2 cellular contexts compared by ENCODE assay signal in the genomic region with DNA sequence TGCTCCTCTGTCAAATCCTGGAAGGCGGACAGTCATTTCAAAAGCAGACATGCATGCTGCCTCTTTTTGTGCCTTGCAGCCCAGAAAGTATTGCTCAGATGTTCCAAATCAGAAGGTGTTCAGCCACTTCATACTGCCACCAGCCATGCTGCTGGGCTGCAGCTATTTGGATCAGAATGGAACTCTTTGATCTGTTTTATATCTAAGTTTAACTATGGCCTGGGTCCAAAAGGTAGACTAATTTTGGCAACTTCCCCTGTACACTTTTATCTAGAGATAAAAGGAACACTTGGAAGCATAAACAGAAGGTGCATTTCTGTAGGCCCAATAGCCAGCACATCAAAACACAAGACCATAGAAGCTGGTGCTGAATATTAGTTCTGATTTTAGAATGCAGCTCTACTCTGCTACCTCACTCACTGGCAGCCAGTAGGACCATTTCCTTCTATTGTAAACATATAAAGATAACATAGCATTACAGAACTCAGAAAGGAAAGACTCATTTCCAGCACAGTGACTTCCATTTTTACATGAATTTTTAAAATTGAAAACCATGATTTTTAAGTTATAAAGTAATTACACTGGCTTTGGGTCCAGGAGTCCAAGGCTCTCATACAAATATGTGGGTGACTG.
TF ChIP-seq lines count a peak whose summit lies in the region.

No MANE protein-coding gene starts in this region.

TF ChIP-seq in liver, 16 proteins besides CTCF, POLR2A, EP300 and RAD21 (continued from another document):
- TF ChIP-seq, protein P1, sequence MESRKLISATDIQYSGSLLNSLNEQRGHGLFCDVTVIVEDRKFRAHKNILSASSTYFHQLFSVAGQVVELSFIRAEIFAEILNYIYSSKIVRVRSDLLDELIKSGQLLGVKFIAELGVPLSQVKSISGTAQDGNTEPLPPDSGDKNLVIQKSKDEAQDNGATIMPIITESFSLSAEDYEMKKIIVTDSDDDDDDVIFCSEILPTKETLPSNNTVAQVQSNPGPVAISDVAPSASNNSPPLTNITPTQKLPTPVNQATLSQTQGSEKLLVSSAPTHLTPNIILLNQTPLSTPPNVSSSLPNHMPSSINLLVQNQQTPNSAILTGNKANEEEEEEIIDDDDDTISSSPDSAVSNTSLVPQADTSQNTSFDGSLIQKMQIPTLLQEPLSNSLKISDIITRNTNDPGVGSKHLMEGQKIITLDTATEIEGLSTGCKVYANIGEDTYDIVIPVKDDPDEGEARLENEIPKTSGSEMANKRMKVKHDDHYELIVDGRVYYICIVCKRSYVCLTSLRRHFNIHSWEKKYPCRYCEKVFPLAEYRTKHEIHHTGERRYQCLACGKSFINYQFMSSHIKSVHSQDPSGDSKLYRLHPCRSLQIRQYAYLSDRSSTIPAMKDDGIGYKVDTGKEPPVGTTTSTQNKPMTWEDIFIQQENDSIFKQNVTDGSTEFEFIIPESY (IDR thresholded peaks at IDR 0.05): no peak
- TF ChIP-seq EGR1 (IDR thresholded peaks at IDR 0.05; ENCODE audit: low read depth in 2 of 2) (no peak), HNF4A (conservative IDR thresholded peaks at IDR 0.05) (peak; percentile 75 to 77), FOXA2 (IDR thresholded peaks at IDR 0.05) (no peak), TAF1 (conservative IDR thresholded peaks at IDR 0.05) (no peak), SP1 (IDR thresholded peaks at IDR 0.05) (peak; percentile 15), HNF4G (IDR thresholded peaks at IDR 0.05) (no peak)
- TF ChIP-seq, protein P2, sequence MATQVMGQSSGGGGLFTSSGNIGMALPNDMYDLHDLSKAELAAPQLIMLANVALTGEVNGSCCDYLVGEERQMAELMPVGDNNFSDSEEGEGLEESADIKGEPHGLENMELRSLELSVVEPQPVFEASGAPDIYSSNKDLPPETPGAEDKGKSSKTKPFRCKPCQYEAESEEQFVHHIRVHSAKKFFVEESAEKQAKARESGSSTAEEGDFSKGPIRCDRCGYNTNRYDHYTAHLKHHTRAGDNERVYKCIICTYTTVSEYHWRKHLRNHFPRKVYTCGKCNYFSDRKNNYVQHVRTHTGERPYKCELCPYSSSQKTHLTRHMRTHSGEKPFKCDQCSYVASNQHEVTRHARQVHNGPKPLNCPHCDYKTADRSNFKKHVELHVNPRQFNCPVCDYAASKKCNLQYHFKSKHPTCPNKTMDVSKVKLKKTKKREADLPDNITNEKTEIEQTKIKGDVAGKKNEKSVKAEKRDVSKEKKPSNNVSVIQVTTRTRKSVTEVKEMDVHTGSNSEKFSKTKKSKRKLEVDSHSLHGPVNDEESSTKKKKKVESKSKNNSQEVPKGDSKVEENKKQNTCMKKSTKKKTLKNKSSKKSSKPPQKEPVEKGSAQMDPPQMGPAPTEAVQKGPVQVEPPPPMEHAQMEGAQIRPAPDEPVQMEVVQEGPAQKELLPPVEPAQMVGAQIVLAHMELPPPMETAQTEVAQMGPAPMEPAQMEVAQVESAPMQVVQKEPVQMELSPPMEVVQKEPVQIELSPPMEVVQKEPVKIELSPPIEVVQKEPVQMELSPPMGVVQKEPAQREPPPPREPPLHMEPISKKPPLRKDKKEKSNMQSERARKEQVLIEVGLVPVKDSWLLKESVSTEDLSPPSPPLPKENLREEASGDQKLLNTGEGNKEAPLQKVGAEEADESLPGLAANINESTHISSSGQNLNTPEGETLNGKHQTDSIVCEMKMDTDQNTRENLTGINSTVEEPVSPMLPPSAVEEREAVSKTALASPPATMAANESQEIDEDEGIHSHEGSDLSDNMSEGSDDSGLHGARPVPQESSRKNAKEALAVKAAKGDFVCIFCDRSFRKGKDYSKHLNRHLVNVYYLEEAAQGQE (IDR thresholded peaks at IDR 0.05): no peak
- TF ChIP-seq, protein P3, sequence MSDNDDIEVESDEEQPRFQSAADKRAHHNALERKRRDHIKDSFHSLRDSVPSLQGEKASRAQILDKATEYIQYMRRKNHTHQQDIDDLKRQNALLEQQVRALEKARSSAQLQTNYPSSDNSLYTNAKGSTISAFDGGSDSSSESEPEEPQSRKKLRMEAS (IDR thresholded peaks at IDR 0.05): no peak
TF ChIP-seq in liver: peak in this region for 4.

TF ChIP-seq in HepG2, 621 proteins besides CTCF, POLR2A, EP300 and RAD21:
- TF ChIP-seq, protein P2 (IDR thresholded peaks at IDR 0.05; ENCODE audit: borderline replicate concordance in 1 of 2, low read depth in 1 of 2, low read length in 2 of 2): no peak
- TF ChIP-seq LCORL (IDR thresholded peaks at IDR 0.05) (no peak), LCORL (CRISPR knock-in tag; IDR thresholded peaks at IDR 0.05) (no peak), ZNF501 (CRISPR knock-in tag; IDR thresholded peaks at IDR 0.05) (no peak), ZSCAN30 (CRISPR knock-in tag; IDR thresholded peaks at IDR 0.05) (no peak), SPEN (CRISPR knock-in tag; IDR thresholded peaks at IDR 0.05; ENCODE audit: low read depth) (no peak), ZNF263 (CRISPR knock-in tag; IDR thresholded peaks at IDR 0.05) (no peak), HES4 (CRISPR knock-in tag; IDR thresholded peaks at IDR 0.05; ENCODE audit: borderline replicate concordance) (no peak), JUND (CRISPR knock-in tag; IDR thresholded peaks at IDR 0.05) (no peak), GABPA (IDR thresholded peaks at IDR 0.05; ENCODE audit: low read depth, low read length) (no peak), GABPA (CRISPR knock-in tag; IDR thresholded peaks at IDR 0.05; ENCODE audit: low read depth) (no peak), ZSCAN20 (CRISPR knock-in tag; IDR thresholded peaks at IDR 0.05; ENCODE audit: borderline replicate concordance) (no peak), ZFX (CRISPR knock-in tag; IDR thresholded peaks at IDR 0.05; ENCODE audit: low read depth) (no peak)
- TF ChIP-seq, protein P4, sequence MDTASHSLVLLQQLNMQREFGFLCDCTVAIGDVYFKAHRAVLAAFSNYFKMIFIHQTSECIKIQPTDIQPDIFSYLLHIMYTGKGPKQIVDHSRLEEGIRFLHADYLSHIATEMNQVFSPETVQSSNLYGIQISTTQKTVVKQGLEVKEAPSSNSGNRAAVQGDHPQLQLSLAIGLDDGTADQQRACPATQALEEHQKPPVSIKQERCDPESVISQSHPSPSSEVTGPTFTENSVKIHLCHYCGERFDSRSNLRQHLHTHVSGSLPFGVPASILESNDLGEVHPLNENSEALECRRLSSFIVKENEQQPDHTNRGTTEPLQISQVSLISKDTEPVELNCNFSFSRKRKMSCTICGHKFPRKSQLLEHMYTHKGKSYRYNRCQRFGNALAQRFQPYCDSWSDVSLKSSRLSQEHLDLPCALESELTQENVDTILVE (CRISPR knock-in tag; IDR thresholded peaks at IDR 0.05): no peak
- TF ChIP-seq, protein P5, sequence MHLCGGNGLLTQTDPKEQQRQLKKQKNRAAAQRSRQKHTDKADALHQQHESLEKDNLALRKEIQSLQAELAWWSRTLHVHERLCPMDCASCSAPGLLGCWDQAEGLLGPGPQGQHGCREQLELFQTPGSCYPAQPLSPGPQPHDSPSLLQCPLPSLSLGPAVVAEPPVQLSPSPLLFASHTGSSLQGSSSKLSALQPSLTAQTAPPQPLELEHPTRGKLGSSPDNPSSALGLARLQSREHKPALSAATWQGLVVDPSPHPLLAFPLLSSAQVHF (CRISPR knock-in tag; IDR thresholded peaks at IDR 0.05): no peak
